18 cellular contexts compared by ENCODE assay signal in genomic region chr12:98403385-98403784, GRCh38.
A peak's percentile ranks its signal among the peaks of the same experiment; 100 is the strongest.
DNase-seq lines count a peak whose midpoint lies in the region; ATAC-seq and TF ChIP-seq lines count a peak whose summit lies in the region.
"Had no signal": no experiment of that assay in that cellular context is flagged by ENCODE, and none has a peak within 500 bp of the region (broad histone marks: within the 10 kb centered on the region; RNA-seq: fewer than 3 reads in every experiment).

No MANE protein-coding gene starts in this region.

- no peak overlapping the region for H3K9ac ChIP-seq in BLaER1
- H3K9ac ChIP-seq in HCT116 (ENCODE audit: low read length), result no peak overlapping the region
- H3K9ac ChIP-seq in trophoblast cell (ENCODE audit: low read length), result no peak overlapping the region

- no peak overlapping the region for H2AK5ac ChIP-seq in trophoblast cell (ENCODE audit: low read length)

- DNase-seq in HCT116 (ENCODE audit: low read depth, low spot score), result no peak
- DNase-seq in kidney tubule cell (ENCODE audit: low spot score), result peak; percentile 30
- no peak for DNase-seq in iPS-NIHi11 (ENCODE audit: low spot score)
- no peak for DNase-seq in trophoblast cell
- DNase-seq: DMS79; GOT3; MV-4-11; NCI-H1694 treated with DMSO at 0.1 percent for 48 hours; NCI-H2107; NCI-H510A; NCI-H748 treated with DMSO at 0.1 percent for 48 hours; NK-92 treated with Interleukin-12 subunit alpha and Interleukin-12 subunit beta, amount 100 ng/mL, for 24 hours; SHP77 had no signal

- peaks cover 71% of the 10 kb centered on the region for H3K4me1 ChIP-seq in BLaER1
- peaks cover 60 to 65% of the 10 kb centered on the region in 2 experiments for H3K4me1 ChIP-seq in HCT116 (ENCODE audit: control insufficient read depth in 1 of 2, insufficient read depth in 2 of 2, low read length in 2 of 2)
- peaks cover 0 to 6% of the 10 kb centered on the region in 2 experiments for H3K4me1 ChIP-seq in trophoblast cell (ENCODE audit: control insufficient read depth in 1 of 2, insufficient read depth in 2 of 2, low read length in 2 of 2)

- H3K9me2 ChIP-seq in HCT116 (ENCODE audit: insufficient read depth), result no peaks in the 10 kb centered on the region

- H3K14ac ChIP-seq in trophoblast cell (ENCODE audit: low read length), result no peak overlapping the region

- no peak overlapping the region for H4K91ac ChIP-seq in trophoblast cell (ENCODE audit: low read depth, low read length)

- intact Hi-C loops in HCT116 (cut with micrococcal nuclease), result no loop called here

- H2BK120ac ChIP-seq in trophoblast cell (ENCODE audit: insufficient read depth, low read length, poor library complexity), result no peak overlapping the region

- no peaks in the 10 kb centered on the region for H3K36me3 ChIP-seq in BLaER1
- H3K36me3 ChIP-seq in HCT116 (ENCODE audit: control insufficient read depth in 1 of 2, insufficient read depth in 2 of 2, low read length in 2 of 2), result no peaks in the 10 kb centered on the region
- no peaks in the 10 kb centered on the region for H3K36me3 ChIP-seq in trophoblast cell (ENCODE audit: control insufficient read depth in 1 of 2, insufficient read depth in 2 of 2, low read length in 2 of 2)

- no peak overlapping the region for H4K8ac ChIP-seq in trophoblast cell (ENCODE audit: low read depth, low read length)

- no peak for TF ChIP-seq CTCF in HCT116 (IDR thresholded peaks at IDR 0.05 in 2 of 3, conservative IDR thresholded peaks at IDR 0.05 in 1 of 3; ENCODE audit: borderline replicate concordance in 1 of 3, insufficient read depth in 1 of 3, low read depth in 2 of 3, low read length in 2 of 3)

- no peaks in the 10 kb centered on the region for H3K79me2 ChIP-seq in HCT116 (ENCODE audit: insufficient read depth, low read length)
- H3K79me2 ChIP-seq in trophoblast cell (ENCODE audit: control insufficient read depth, insufficient read depth, low read length, poor library complexity), result no peaks in the 10 kb centered on the region

- no peak overlapping the region for H3K18ac ChIP-seq in trophoblast cell (ENCODE audit: low read length)

- POLR2A ChIA-PET in HCT116 (lab: Charles Lee), result no interaction called here

- H2AFZ ChIP-seq in HCT116 (ENCODE audit: low read depth, low read length, poor library complexity, severe bottlenecking) (peak overlapping the region; percentile 65), trophoblast cell (ENCODE audit: insufficient read depth, low read length, poor library complexity) (no peak overlapping the region)

- H3K4me3 ChIP-seq in BLaER1, result no peak overlapping the region
- no peak overlapping the region for H3K4me3 ChIP-seq in HCT116 (replicated peaks in 1 of 2; ENCODE audit: low read depth in 1 of 2, low read length in 2 of 2)
- no peak overlapping the region for H3K4me3 ChIP-seq in trophoblast cell (ENCODE audit: low read depth, low read length)
- H3K4me3 ChIP-seq: SK-N-MC had no signal

- no CpG with 5 or more reads among the region's 1 CpG for WGBS in trophoblast cell (ENCODE audit: extremely low coverage, insufficient coverage, insufficient read length)

- RAD21 ChIA-PET in HCT116 (lab: Charles Lee; ENCODE audit: low non-redundant PET in 1 of 2, low total read pairs in 2 of 2, uncharacterized antibody in 2 of 2, unreplicated experiment in 2 of 2), result no interaction called here

- no peaks in the 10 kb centered on the region for H3K27me3 ChIP-seq in BLaER1
- H3K27me3 ChIP-seq in HCT116 (ENCODE audit: insufficient read depth, low read length), result no peaks in the 10 kb centered on the region
- H3K27me3 ChIP-seq in trophoblast cell (ENCODE audit: insufficient read depth, low read length), result no peaks in the 10 kb centered on the region

- H4K20me1 ChIP-seq in BLaER1 (no peaks in the 10 kb centered on the region), HCT116 (ENCODE audit: insufficient read depth) (no peaks in the 10 kb centered on the region)

- BruUV-seq in HCT116 (replicated peaks; lab: Mats Ljungman, UMichigan), result no TSS peak

- no peaks in the 10 kb centered on the region for H3K79me1 ChIP-seq in trophoblast cell (ENCODE audit: low read length)

- H3K27ac ChIP-seq in BLaER1 (no peak overlapping the region), HCT116 (ENCODE audit: low read depth, low read length) (peak overlapping the region; percentile 88), trophoblast cell (ENCODE audit: low read depth, low read length) (no peak overlapping the region)
- H3K27ac ChIP-seq: C4-2B, SK-N-MC had no signal

- no peak for TF ChIP-seq POLR2A in HCT116 (IDR thresholded peaks at IDR 0.05; ENCODE audit: borderline replicate concordance, extremely low read depth, insufficient read depth, insufficient read length)
- TF ChIP-seq POLR2A in GM18505 (IDR thresholded peaks at IDR 0.05; ENCODE audit: borderline replicate concordance, extremely low read depth, insufficient read depth, insufficient read length), result no peak

- TF ChIP-seq RAD21 in HCT116 (IDR thresholded peaks at IDR 0.05; ENCODE audit: low read depth), result no peak

- no peak overlapping the region for H2BK5ac ChIP-seq in trophoblast cell (ENCODE audit: low read depth, low read length, poor library complexity)

- H3K4ac ChIP-seq in trophoblast cell (ENCODE audit: low read depth, low read length), result no peak overlapping the region

- no peak overlapping the region for H4K12ac ChIP-seq in trophoblast cell (ENCODE audit: low read depth, low read length)

- H2BK12ac ChIP-seq in trophoblast cell (ENCODE audit: low read length), result no peak overlapping the region

- H3K9me3 ChIP-seq in BLaER1, result peaks cover 28% of the 10 kb centered on the region
- peaks cover 0 to 14% of the 10 kb centered on the region in 2 experiments; a peak in 1 of 4 replicates for H3K9me3 ChIP-seq in HCT116 (ENCODE audit: control insufficient read depth in 1 of 2, insufficient read depth in 1 of 2, low read depth in 1 of 2, low read length in 2 of 2)
- H3K9me3 ChIP-seq in trophoblast cell (ENCODE audit: insufficient read depth, low read depth, low read length), result peaks cover 3% of the 10 kb centered on the region

- H3K4me2 ChIP-seq in BLaER1, result peak overlapping the region; percentile 56; the same call in 1 of the 2 replicates
- peak overlapping the region; percentile 65; the same call in 1 of the 2 replicates for H3K4me2 ChIP-seq in HCT116 (ENCODE audit: low read length)
- H3K4me2 ChIP-seq in trophoblast cell (ENCODE audit: low read length), result no peak overlapping the region

- CTCF ChIA-PET in HCT116 (lab: Charles Lee), result no interaction called here

- ATAC-seq in HCT116, result no peak
- ATAC-seq in HG03457 (IDR thresholded peaks at IDR 0.05; ENCODE audit: unreplicated experiment), result peak; percentile 38
- ATAC-seq in GM18505 (IDR thresholded peaks at IDR 0.05; ENCODE audit: unreplicated experiment), result no peak

- no peak overlapping the region for H3K23ac ChIP-seq in trophoblast cell (ENCODE audit: low read length)

TF ChIP-seq in HCT116, 20 proteins besides CTCF, POLR2A, EP300 and RAD21 (continues in another document):
- TF ChIP-seq REST (IDR thresholded peaks at IDR 0.05; ENCODE audit: low read depth) (no peak), ZNF274 (IDR thresholded peaks at IDR 0.05; ENCODE audit: low read depth, low read length) (no peak), EZH2phosphoT487 (IDR thresholded peaks at IDR 0.05; ENCODE audit: borderline replicate concordance) (no peak), POLR2AphosphoS5 (IDR thresholded peaks at IDR 0.05; ENCODE audit: low read depth, low read length) (no peak), EGR1 (IDR thresholded peaks at IDR 0.05; ENCODE audit: low read depth) (no peak), ZFX (IDR thresholded peaks at IDR 0.05) (no peak), MAX (IDR thresholded peaks at IDR 0.05) (no peak), CEBPB (IDR thresholded peaks at IDR 0.05; ENCODE audit: low read depth) (no peak), SP1 (IDR thresholded peaks at IDR 0.05; ENCODE audit: low read depth) (no peak), JUND (IDR thresholded peaks at IDR 0.05) (no peak), FOSL1 (IDR thresholded peaks at IDR 0.05; ENCODE audit: low read depth) (no peak), SRF (IDR thresholded peaks at IDR 0.05; ENCODE audit: low read depth) (no peak), YY1 (IDR thresholded peaks at IDR 0.05; ENCODE audit: extremely low read depth, insufficient replicate concordance, low read depth, low read length) (no peak)
